ENCODE assay signal across 8 cellular contexts in genomic region chr4:158193171-158193749, GRCh38. TPM values are rescaled to one million over a fixed set of nuclear protein-coding genes. Genes with fewer than 3 reads are reported as not detected.
DNase-seq lines count a peak whose midpoint lies in the region; ATAC-seq and TF ChIP-seq lines count a peak whose summit lies in the region.

No MANE protein-coding gene starts in this region.

- ATAC-seq in GM21723 (IDR thresholded peaks at IDR 0.05; ENCODE audit: unreplicated experiment) (peak; percentile 67), mucosa of descending colon (peak; percentile 70)

- no peak overlapping the region for H3K27ac ChIP-seq in DOHH2 (ENCODE audit: low read depth, low read length)
- peak overlapping the region; percentile 76 to 78 for H3K27ac ChIP-seq in coronary artery

- no peaks in the 10 kb centered on the region for H3K9me2 ChIP-seq in DOHH2 (replicated peaks; ENCODE audit: control insufficient read depth, low read length)

- intact Hi-C loops in mucosa of descending colon (cut with DNase I, micrococcal nuclease), result no loop called here

- H3K27me3 ChIP-seq in DOHH2 (ENCODE audit: control insufficient read depth, low read length), result no peaks in the 10 kb centered on the region

- H3K4me1 ChIP-seq in DOHH2 (ENCODE audit: control insufficient read depth, low read length), result no peaks in the 10 kb centered on the region
- no peaks in the 10 kb centered on the region for H3K4me1 ChIP-seq in mucosa of descending colon (ENCODE audit: low read depth)

- H3K36me3 ChIP-seq in DOHH2 (ENCODE audit: control insufficient read depth, low read length), result no peaks in the 10 kb centered on the region
- no peaks in the 10 kb centered on the region for H3K36me3 ChIP-seq in mucosa of descending colon (ENCODE audit: low read depth)

- peak; percentile 58 for TF ChIP-seq CTCF in DOHH2 (IDR thresholded peaks at IDR 0.05; ENCODE audit: low read depth, low read length, poor library complexity, severe bottlenecking)
- TF ChIP-seq CTCF in coronary artery (IDR thresholded peaks at IDR 0.05), result peak; percentile 41
- TF ChIP-seq CTCF in mucosa of descending colon (IDR thresholded peaks at IDR 0.05), result peak; percentile 41

- H4K20me1 ChIP-seq in DOHH2 (ENCODE audit: control insufficient read depth, insufficient read depth, low read depth, low read length), result no peaks in the 10 kb centered on the region

- H3K9me3 ChIP-seq in DOHH2 (ENCODE audit: control insufficient read depth, insufficient read depth, low read length) (no peaks in the 10 kb centered on the region), mucosa of descending colon (no peaks in the 10 kb centered on the region)

- no peaks in the 10 kb centered on the region for H3K79me2 ChIP-seq in DOHH2 (ENCODE audit: control insufficient read depth, low read length)

- DNase-seq in NCI-H446 (lab: John Stamatoyannopoulos, UW) (peak; percentile 3 to 47), coronary artery (ENCODE audit: low spot score) (no peak), mucosa of descending colon (peak in 1 of 3 donors; percentile 17), activated T-cell treated with anti-CD3 and anti-CD28 coated beads for 4 hours (no peak), GOT3 (lab: John Stamatoyannopoulos, UW) (no peak)
- no peak for DNase-seq in activated CD4-positive, CD25-positive, alpha-beta regulatory T cell (lab: John Stamatoyannopoulos, UW)

- H3K4me2 ChIP-seq in DOHH2 (ENCODE audit: low read length), result no peak overlapping the region

- H3F3A ChIP-seq in DOHH2 (ENCODE audit: control insufficient read depth, insufficient read depth), result no peaks in the 10 kb centered on the region

- H3K4me3 ChIP-seq in DOHH2 (ENCODE audit: low read length), result no peak overlapping the region
- H3K4me3 ChIP-seq in coronary artery, result no peak overlapping the region
- H3K4me3 ChIP-seq in mucosa of descending colon, result no peak overlapping the region

RNA-seq across cellular contexts. Expression of gene TMEM144, which starts 17.0 kb away (rescaled TPM):
- total RNA-seq in mucosa of descending colon, result 10 to 100 TPM; 16.1 to 36.7 (median 32.4) TPM

RNA-seq across cellular contexts. Expression of gene GASK1B, which starts 20.4 kb away (rescaled TPM):
- total RNA-seq in mucosa of descending colon, result 10 to 100 TPM; 10.3 to 21.6 (median 20.2) TPM

Comparison
In these comparisons a context has a peak if more than half of its experiments do, and no peak if none do; other contexts are left out.
1. DNase-seq: peak in NCI-H446 (2 of 2); none in coronary artery (single experiment), activated T-cell treated with anti-CD3 and anti-CD28 coated beads for 4 hours (single experiment), activated CD4-positive, CD25-positive, alpha-beta regulatory T cell (0 of 4) and GOT3 (single experiment).
2. Peak in every context shown above with its lines, with median percentiles within 50 percentile points of each other: CTCF ChIP-seq.